ENCODE assay signal across 9 cellular contexts in the genomic region with DNA sequence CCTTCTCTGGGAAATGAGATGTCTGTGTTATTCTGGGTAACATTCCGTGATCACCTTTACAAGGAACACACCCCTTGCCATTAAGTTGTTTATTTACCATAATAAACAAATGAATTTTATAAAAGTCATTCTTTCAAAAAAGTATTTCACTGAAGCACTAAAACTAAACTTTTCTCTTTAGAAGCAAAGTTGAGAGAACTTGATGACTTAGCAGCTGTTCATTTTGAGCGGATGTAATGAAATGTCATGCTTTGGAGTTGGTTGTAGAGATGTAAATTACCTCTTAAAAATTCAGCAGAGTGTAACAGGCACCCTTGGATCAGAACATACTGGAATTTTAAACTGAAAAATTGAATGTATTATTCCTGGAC.
A peak's percentile ranks its signal among the peaks of the same experiment; 100 is the strongest.
DNase-seq lines count a peak whose midpoint lies in the region; ATAC-seq and TF ChIP-seq lines count a peak whose summit lies in the region.
"Had no signal": no experiment of that assay in that cellular context is flagged by ENCODE, and none has a peak within 500 bp of the region (broad histone marks: within the 10 kb centered on the region; RNA-seq: fewer than 3 reads in every experiment).

No MANE protein-coding gene starts in this region.

- H3K27me3 ChIP-seq in Peyer's patch, result no peaks in the 10 kb centered on the region
- H3K27me3 ChIP-seq in mucosa of stomach (ENCODE audit: control insufficient read depth, insufficient read depth, low read length), result no peaks in the 10 kb centered on the region
- H3K27me3 ChIP-seq in thyroid gland, result no peaks in the 10 kb centered on the region

- H3K4me1 ChIP-seq in Peyer's patch (peaks cover 0 to 7% (median 0%) of the 10 kb centered on the region in 4 donors), mucosa of stomach (ENCODE audit: control insufficient read depth, insufficient read depth, low read length) (peaks cover 12% of the 10 kb centered on the region), thyroid gland (peaks cover 4 to 22% of the 10 kb centered on the region in 2 donors)

- H3K4me3 ChIP-seq in Peyer's patch, result peak overlapping the region in 3 of 4 donors; percentile 31 to 56 (median 53)
- peak overlapping the region; percentile 50 for H3K4me3 ChIP-seq in epithelial cell of esophagus (ENCODE audit: low read length)
- no peak overlapping the region for H3K4me3 ChIP-seq in mucosa of stomach (ENCODE audit: low read length)
- H3K4me3 ChIP-seq in thyroid gland (replicated peaks in 1 of 3), result peak overlapping the region in 2 of 3 donors; percentile 34 to 47

- TF ChIP-seq POLR2A in Peyer's patch (IDR thresholded peaks at IDR 0.05) (no peak), thyroid gland (IDR thresholded peaks at IDR 0.05) (no peak)

- ATAC-seq in GM21529 (IDR thresholded peaks at IDR 0.05; ENCODE audit: unreplicated experiment), result no peak

- 16 to 22% methylated on average over 2 of the region's 2 CpGs for WGBS in thyroid gland, 2 donors

- intact Hi-C loops in thyroid gland (cut with DNase I), result no loop called here

- H3K27ac ChIP-seq in Peyer's patch, result peak overlapping the region; percentile 43 to 90 (median 81)
- peak overlapping the region; percentile 86 to 87 (median 87) for H3K27ac ChIP-seq in thyroid gland

- H3K9me3 ChIP-seq in Peyer's patch (no peaks in the 10 kb centered on the region), mucosa of stomach (ENCODE audit: control insufficient read depth, low read length) (no peaks in the 10 kb centered on the region), thyroid gland (no peaks in the 10 kb centered on the region)

- TF ChIP-seq CTCF in Peyer's patch (IDR thresholded peaks at IDR 0.05), result no peak
- TF ChIP-seq CTCF in epithelial cell of esophagus (IDR thresholded peaks at IDR 0.05; ENCODE audit: insufficient read depth, low read depth, low read length, missing control alignments), result no peak
- no peak for TF ChIP-seq CTCF in thyroid gland (IDR thresholded peaks at IDR 0.05)

- DNase-seq in Peyer's patch (no peak), epithelial cell of esophagus (ENCODE audit: low read depth) (no peak), thyroid gland (no peak), germinal center (ENCODE audit: low spot score) (no peak), Ammon's horn (ENCODE audit: low spot score) (no peak)
- DNase-seq in activated naive CD4-positive, alpha-beta T cell treated with anti-CD3 and anti-CD28 coated beads, Interleukin-2, amount 50 U/mL, for 16 hours, result no peak
- DNase-seq: activated T-cell treated with anti-CD3 and anti-CD28 coated beads, Interleukin-2, amount 50 U/mL, for 1 hour had no signal

- peak overlapping the region; percentile 64 for H3K9ac ChIP-seq in mucosa of stomach (ENCODE audit: low read length)

- H3K36me3 ChIP-seq in Peyer's patch, result no peaks in the 10 kb centered on the region
- no peaks in the 10 kb centered on the region for H3K36me3 ChIP-seq in mucosa of stomach (ENCODE audit: control insufficient read depth, insufficient read depth, low read length)
- no peaks in the 10 kb centered on the region for H3K36me3 ChIP-seq in thyroid gland
